ENCODE assay signal across 8 cellular contexts in the genomic region with DNA sequence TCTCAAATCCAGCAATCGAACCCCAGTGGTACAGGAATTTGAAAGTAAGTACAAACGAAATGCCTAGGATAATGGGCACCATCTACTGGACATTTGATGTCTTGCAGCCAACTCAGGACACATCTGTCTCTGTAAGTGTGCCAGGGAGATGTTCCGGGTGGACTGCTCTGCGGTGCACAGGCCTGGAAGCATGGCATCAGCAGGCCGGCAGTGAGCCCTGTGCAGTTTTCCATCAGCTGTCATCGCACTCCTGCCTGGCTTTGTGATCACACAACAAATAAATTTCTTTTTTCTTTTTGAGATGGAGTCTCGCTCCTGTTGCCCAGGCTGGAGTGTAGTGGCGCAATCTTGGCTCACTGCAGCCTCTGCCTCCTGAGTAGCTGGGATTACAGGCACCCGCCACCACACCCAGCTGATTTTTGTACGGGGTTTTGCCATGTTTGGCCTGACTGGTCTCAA.
DNase-seq lines count a peak whose midpoint lies in the region; ATAC-seq and TF ChIP-seq lines count a peak whose summit lies in the region.

No MANE protein-coding gene starts in this region.

- no peak for TF ChIP-seq POLR2A in gastroesophageal sphincter (IDR thresholded peaks at IDR 0.05)

- intact Hi-C loops in activated naive CD4-positive, alpha-beta T cell treated with anti-CD3 and anti-CD28 coated beads for 36 hours (cut with micrococcal nuclease), result loop anchor here (1.0 to 5.0 kb wide), 4 partner anchors 73 to 212 kb away; a partner anchor contains a TSS

- TF ChIP-seq EP300 in gastroesophageal sphincter (IDR thresholded peaks at IDR 0.05), result no peak

- no peaks in the 10 kb centered on the region for H3K27me3 ChIP-seq in gastroesophageal sphincter

- TF ChIP-seq CTCF in GM10266 (IDR thresholded peaks at IDR 0.05; ENCODE audit: control insufficient read depth, insufficient read depth, low read depth, missing control alignments) (peak; percentile 60), gastroesophageal sphincter (IDR thresholded peaks at IDR 0.05) (peak; percentile 88 to 96 (median 94))

- no peak overlapping the region for H3K27ac Mint-ChIP-seq in activated naive CD4-positive, alpha-beta T cell treated with anti-CD3 and anti-CD28 coated beads for 36 hours

- H3K27me3 Mint-ChIP-seq in activated naive CD4-positive, alpha-beta T cell treated with anti-CD3 and anti-CD28 coated beads for 36 hours (ENCODE audit: low read depth), result no peaks in the 10 kb centered on the region

- H3K4me1 ChIP-seq in gastroesophageal sphincter, result peaks cover 0 to 15% (median 0%) of the 10 kb centered on the region in 3 donors

- DNase-seq in A172 (ENCODE audit: low spot score) (peak; percentile 53), GM10266 (ENCODE audit: extremely low spot score) (peak; percentile 62), NCI-H82 treated with DMSO at 0.1 percent for 48 hours (lab: John Stamatoyannopoulos, UW; ENCODE audit: unreplicated experiment) (peak; percentile 21), nucleus accumbens (lab: John Stamatoyannopoulos, UW) (peak in 49 of 56 donors; percentile 21 to 87 (median 68))
- peak; percentile 72 for DNase-seq in activated naive CD4-positive, alpha-beta T cell treated with anti-CD3 and anti-CD28 coated beads for 36 hours

- no peaks in the 10 kb centered on the region for H3K36me3 Mint-ChIP-seq in activated naive CD4-positive, alpha-beta T cell treated with anti-CD3 and anti-CD28 coated beads for 36 hours (ENCODE audit: low read depth)

- no peak overlapping the region for H3K4me3 Mint-ChIP-seq in activated naive CD4-positive, alpha-beta T cell treated with anti-CD3 and anti-CD28 coated beads for 36 hours

- CTCF ChIA-PET in activated naive CD4-positive, alpha-beta T cell treated with anti-CD3 and anti-CD28 coated beads for 36 hours (lab: Charles Lee), result interaction anchor here (0.6 to 3.2 kb wide), 11 partner anchors 12 to 215 kb away, joined by 3 to 30 read pairs (median 3); no protein-coding TSS in a partner anchor

- peak; percentile 86 for ATAC-seq in HG03354 (IDR thresholded peaks at IDR 0.05; ENCODE audit: poor library complexity, severe bottlenecking, unreplicated experiment)
- ATAC-seq in gastroesophageal sphincter, result peak; percentile 88
- no peak for ATAC-seq in GM18520 (IDR thresholded peaks at IDR 0.05; ENCODE audit: unreplicated experiment)

- no peak overlapping the region for H3K4me3 ChIP-seq in gastroesophageal sphincter

- H3K9me3 ChIP-seq in gastroesophageal sphincter, result no peaks in the 10 kb centered on the region

- WGBS in gastroesophageal sphincter (ENCODE audit: low coverage in 1 of 2), 2 donors, result 4 to 50% methylated on average over 5 to 7 of the region's 10 CpGs

- peak overlapping the region; percentile 74 to 86 (median 80) for H3K27ac ChIP-seq in gastroesophageal sphincter

- no peaks in the 10 kb centered on the region for H3K9me3 Mint-ChIP-seq in activated naive CD4-positive, alpha-beta T cell treated with anti-CD3 and anti-CD28 coated beads for 36 hours

- H3K36me3 ChIP-seq in gastroesophageal sphincter, result peaks cover 0 to 31% of the 10 kb centered on the region in 2 donors

- peaks cover 6% of the 10 kb centered on the region for H3K4me1 Mint-ChIP-seq in activated naive CD4-positive, alpha-beta T cell treated with anti-CD3 and anti-CD28 coated beads for 36 hours (ENCODE audit: low read depth)

Comparison
In these comparisons a context has a peak if more than half of its experiments do, and no peak if none do; other contexts are left out.
1. DNase-seq: peak in every context shown above with its lines; median percentile 72 in activated naive CD4-positive, alpha-beta T cell treated with anti-CD3 and anti-CD28 coated beads for 36 hours; 68 in nucleus accumbens; 62 in GM10266; 53 in A172; 21 in NCI-H82 treated with DMSO at 0.1 percent for 48 hours.